Comparison of ENCODE assay signal across 21 cellular contexts in the genomic region with DNA sequence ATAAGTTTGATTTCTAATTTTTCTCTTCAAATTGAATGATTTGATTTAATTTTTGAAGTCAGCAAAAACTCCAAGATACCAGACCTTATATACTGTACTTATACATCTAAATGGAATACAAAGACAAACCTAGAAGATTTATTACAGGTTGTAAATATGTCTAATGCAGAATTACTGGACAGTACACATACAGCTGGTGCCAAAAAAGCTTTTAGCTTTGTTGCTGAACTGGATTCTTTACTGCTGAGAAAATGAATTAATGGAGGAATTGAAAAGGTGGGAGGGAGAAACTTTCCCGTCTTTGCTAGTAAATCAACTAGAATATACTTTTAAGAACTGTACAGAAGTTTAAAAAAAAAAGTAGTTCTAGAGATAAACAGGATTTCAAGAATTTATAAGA. TPM values are rescaled to one million over a fixed set of nuclear protein-coding genes. Genes with fewer than 3 reads are reported as not detected.
DNase-seq lines count a peak whose midpoint lies in the region; ATAC-seq, FAIRE-seq and TF ChIP-seq lines count a peak whose summit lies in the region.
"Had no signal": no experiment of that assay in that cellular context is flagged by ENCODE, and none has a peak within 500 bp of the region (broad histone marks: within the 10 kb centered on the region; RNA-seq: fewer than 3 reads in every experiment).

No MANE protein-coding gene starts in this region.

- peaks cover 3% of the 10 kb centered on the region for H3K36me3 ChIP-seq in smooth muscle cell (ENCODE audit: low read depth)
- H3K36me3 ChIP-seq: breast epithelium had no signal

- DNase-seq in EL (peak; percentile 69), NCI-H1105 (lab: John Stamatoyannopoulos, UW) (peak; percentile 88), smooth muscle cell (lab: John Stamatoyannopoulos, UW; ENCODE audit: unreplicated experiment) (no peak)
- no peak for DNase-seq in activated CD4-positive, alpha-beta T cell treated with anti-CD3 and anti-CD28 coated beads, Interleukin-2, amount 50 U/mL, for 48 hours
- DNase-seq: activated B cell treated with CpG ODN at 0.5 μM for 24 hours; activated CD8-positive, alpha-beta memory T cell treated with anti-CD3 and anti-CD28 coated beads for 24 hours; CD4-positive, CD25-positive, alpha-beta regulatory T cell; dorsolateral prefrontal cortex; esophagus squamous epithelium; heart left ventricle; mammary epithelial cell; natural killer cell; psoas muscle; SHP77; spleen; T-helper 2 cell had no signal

- H2AFZ ChIP-seq in smooth muscle cell (ENCODE audit: low read depth), result no peak overlapping the region

- peak; percentile 65 for FAIRE-seq in endometrium (lab: Jason Lieb, UNC)
- FAIRE-seq: GM19239 had no signal

- no peak overlapping the region for H3K4me3 ChIP-seq in smooth muscle cell
- H3K4me3 ChIP-seq: breast epithelium, dorsolateral prefrontal cortex, esophagus squamous epithelium, heart left ventricle, psoas muscle, spleen had no signal

- peak overlapping the region; percentile 89 for H3K27ac ChIP-seq in smooth muscle cell (ENCODE audit: low read depth)
- H3K27ac ChIP-seq: breast epithelium, dorsolateral prefrontal cortex, esophagus squamous epithelium, heart left ventricle, psoas muscle, spleen had no signal

- peak overlapping the region; percentile 32 for H3K9ac ChIP-seq in smooth muscle cell (ENCODE audit: low read depth)

- no peak for TF ChIP-seq CTCF in smooth muscle cell (IDR thresholded peaks at IDR 0.05; ENCODE audit: borderline replicate concordance, insufficient read depth, poor library complexity, severe bottlenecking)

- WGBS in smooth muscle cell (ENCODE audit: low lambda C conversion rate), result 73% methylated on average over 1 of the region's 1 CpG

- peaks cover 6% of the 10 kb centered on the region for H3F3A ChIP-seq in smooth muscle cell (ENCODE audit: low read depth)

- H4K20me1 ChIP-seq in smooth muscle cell (ENCODE audit: low read depth), result peaks cover 37% of the 10 kb centered on the region

- no peaks in the 10 kb centered on the region for H3K4me1 ChIP-seq in smooth muscle cell (ENCODE audit: low read depth)
- H3K4me1 ChIP-seq: breast epithelium, esophagus squamous epithelium had no signal

- peak overlapping the region; percentile 32 for H3K4me2 ChIP-seq in smooth muscle cell

- no peak for ATAC-seq in HG03097 (IDR thresholded peaks at IDR 0.05; ENCODE audit: low FRiP score, unreplicated experiment)
- no peak for ATAC-seq in GM21381 (IDR thresholded peaks at IDR 0.05; ENCODE audit: unreplicated experiment)
- ATAC-seq: heart left ventricle, natural killer cell, psoas muscle had no signal

- H3K27me3 ChIP-seq in smooth muscle cell (ENCODE audit: low read depth), result no peaks in the 10 kb centered on the region
- H3K27me3 ChIP-seq: breast epithelium, dorsolateral prefrontal cortex, esophagus squamous epithelium, heart left ventricle, spleen had no signal

- peaks cover 29% of the 10 kb centered on the region for H3K79me2 ChIP-seq in smooth muscle cell (ENCODE audit: low read depth)

- no peaks in the 10 kb centered on the region for H3K9me3 ChIP-seq in smooth muscle cell (replicated peaks; ENCODE audit: low read depth)
- H3K9me3 ChIP-seq: breast epithelium, esophagus squamous epithelium, heart left ventricle, psoas muscle, spleen had no signal

RNA-seq across cellular contexts. Expression of a gene that starts 17.5 kb away (rescaled TPM):
- total RNA-seq in smooth muscle cell, result 53.8 and 70.3 TPM in 2 replicates
- 25.8 and 27.5 TPM in 2 replicates for polyA plus RNA-seq in smooth muscle cell

Comparison
In these comparisons a context has a peak if more than half of its experiments do, and no peak if none do; other contexts are left out.
1. DNase-seq: peak in EL (single experiment) and NCI-H1105 (single experiment); none in smooth muscle cell (single experiment) and activated CD4-positive, alpha-beta T cell treated with anti-CD3 and anti-CD28 coated beads, Interleukin-2, amount 50 U/mL, for 48 hours (0 of 2).